ENCODE assay signal across 10 cellular contexts in genomic region chrX:71542411-71542810, GRCh38. TPM values are rescaled to one million over a fixed set of nuclear protein-coding genes. Genes with fewer than 3 reads are reported as not detected.
A peak's percentile ranks its signal among the peaks of the same experiment; 100 is the strongest.
DNase-seq lines count a peak whose midpoint lies in the region; ATAC-seq lines count a peak whose summit lies in the region.
"Had no signal": no experiment of that assay in that cellular context is flagged by ENCODE, and none has a peak within 500 bp of the region (broad histone marks: within the 10 kb centered on the region; RNA-seq: fewer than 3 reads in every experiment).

No MANE protein-coding gene starts in this region.

- no peaks in the 10 kb centered on the region for H3K27me3 ChIP-seq in right cardiac atrium (ENCODE audit: control insufficient read depth, insufficient read depth)

- H3K27ac ChIP-seq in right cardiac atrium (ENCODE audit: low read length) = no peak overlapping the region

- H3K4me3 ChIP-seq in right cardiac atrium (ENCODE audit: low read length) = no peak overlapping the region

- no peak overlapping the region for H3K27ac Mint-ChIP-seq in activated naive CD4-positive, alpha-beta T cell treated with anti-CD3 and anti-CD28 coated beads, Interleukin-2, amount 10 ng/mL, durations not matched to agents 7 days and 5 days
- H3K27ac Mint-ChIP-seq in effector memory CD8-positive, alpha-beta T cell = peak overlapping the region; percentile 39 to 81
- peak overlapping the region; percentile 43 for H3K27ac Mint-ChIP-seq in stimulated activated memory B cell treated with anti-CD40 and anti-IgM and Interleukin-4, amounts not matched to agents 10 μg/mL and 1 μg/mL and 100 μg/mL, for 72 hours

- H3K4me3 Mint-ChIP-seq in activated naive CD4-positive, alpha-beta T cell treated with anti-CD3 and anti-CD28 coated beads, Interleukin-2, amount 10 ng/mL, durations not matched to agents 7 days and 5 days = peak overlapping the region; percentile 10
- peak overlapping the region; percentile 69 to 99 for H3K4me3 Mint-ChIP-seq in effector memory CD8-positive, alpha-beta T cell
- peak overlapping the region; percentile 9 for H3K4me3 Mint-ChIP-seq in stimulated activated memory B cell treated with anti-CD40 and anti-IgM and Interleukin-4, amounts not matched to agents 10 μg/mL and 1 μg/mL and 100 μg/mL, for 72 hours

- H3K4me1 Mint-ChIP-seq in activated naive CD4-positive, alpha-beta T cell treated with anti-CD3 and anti-CD28 coated beads, Interleukin-2, amount 10 ng/mL, durations not matched to agents 7 days and 5 days = peaks cover 62% of the 10 kb centered on the region
- H3K4me1 Mint-ChIP-seq in effector memory CD8-positive, alpha-beta T cell (ENCODE audit: low read depth in 2 of 2) = peaks cover 22 to 48% of the 10 kb centered on the region in 2 donors
- peaks cover 36% of the 10 kb centered on the region for H3K4me1 Mint-ChIP-seq in stimulated activated memory B cell treated with anti-CD40 and anti-IgM and Interleukin-4, amounts not matched to agents 10 μg/mL and 1 μg/mL and 100 μg/mL, for 72 hours

- H3K9me3 Mint-ChIP-seq in activated naive CD4-positive, alpha-beta T cell treated with anti-CD3 and anti-CD28 coated beads, Interleukin-2, amount 10 ng/mL, durations not matched to agents 7 days and 5 days = no peaks in the 10 kb centered on the region
- no peaks in the 10 kb centered on the region for H3K9me3 Mint-ChIP-seq in effector memory CD8-positive, alpha-beta T cell
- no peaks in the 10 kb centered on the region for H3K9me3 Mint-ChIP-seq in stimulated activated memory B cell treated with anti-CD40 and anti-IgM and Interleukin-4, amounts not matched to agents 10 μg/mL and 1 μg/mL and 100 μg/mL, for 72 hours
- H3K9me3 Mint-ChIP-seq: memory B cell had no signal

- peaks cover 7% of the 10 kb centered on the region for H3K4me1 ChIP-seq in right cardiac atrium (ENCODE audit: control insufficient read depth, insufficient read depth, low read length)

- no peak for ATAC-seq in effector memory CD8-positive, alpha-beta T cell (replicated peaks)
- no peak for ATAC-seq in stimulated activated memory B cell treated with anti-CD40 and anti-IgM and Interleukin-4, amounts not matched to agents 10 μg/mL and 1 μg/mL and 100 μg/mL, for 72 hours
- no peak for ATAC-seq in HG02884 (IDR thresholded peaks at IDR 0.05; ENCODE audit: unreplicated experiment)
- no peak for ATAC-seq in GM18907 (IDR thresholded peaks at IDR 0.05; ENCODE audit: unreplicated experiment)
- no peak for ATAC-seq in right cardiac atrium

- 68% methylated on average over 1 of the region's 1 CpG for WGBS in right cardiac atrium

- CTCF ChIA-PET in activated naive CD4-positive, alpha-beta T cell treated with anti-CD3 and anti-CD28 coated beads, Interleukin-2, amount 10 ng/mL, durations not matched to agents 7 days and 5 days (lab: Charles Lee) = interaction anchor here (0.6 kb wide), 1 partner anchor 40 kb away, joined by 3 read pairs; no protein-coding TSS in a partner anchor

- no peaks in the 10 kb centered on the region for H3K9me3 ChIP-seq in right cardiac atrium (ENCODE audit: control insufficient read depth, low read length)

- no peaks in the 10 kb centered on the region for H3K27me3 Mint-ChIP-seq in activated naive CD4-positive, alpha-beta T cell treated with anti-CD3 and anti-CD28 coated beads, Interleukin-2, amount 10 ng/mL, durations not matched to agents 7 days and 5 days
- no peaks in the 10 kb centered on the region for H3K27me3 Mint-ChIP-seq in effector memory CD8-positive, alpha-beta T cell
- no peaks in the 10 kb centered on the region for H3K27me3 Mint-ChIP-seq in stimulated activated memory B cell treated with anti-CD40 and anti-IgM and Interleukin-4, amounts not matched to agents 10 μg/mL and 1 μg/mL and 100 μg/mL, for 72 hours
- H3K27me3 Mint-ChIP-seq: memory B cell had no signal

- H3K36me3 Mint-ChIP-seq in activated naive CD4-positive, alpha-beta T cell treated with anti-CD3 and anti-CD28 coated beads, Interleukin-2, amount 10 ng/mL, durations not matched to agents 7 days and 5 days = peaks cover 61% of the 10 kb centered on the region
- peaks cover 79% of the 10 kb centered on the region for H3K36me3 Mint-ChIP-seq in effector memory CD8-positive, alpha-beta T cell (ENCODE audit: insufficient read depth)
- H3K36me3 Mint-ChIP-seq in stimulated activated memory B cell treated with anti-CD40 and anti-IgM and Interleukin-4, amounts not matched to agents 10 μg/mL and 1 μg/mL and 100 μg/mL, for 72 hours = peaks cover 28% of the 10 kb centered on the region

- intact Hi-C loops in right cardiac atrium (cut with DNase I) = loop anchor here in 1 of 4 donors (10.0 kb wide), 1 partner anchor 68 kb away; no protein-coding TSS in a partner anchor

- DNase-seq in activated naive CD4-positive, alpha-beta T cell treated with anti-CD3 and anti-CD28 coated beads, Interleukin-2, amount 10 ng/mL, durations not matched to agents 7 days and 5 days = no peak
- no peak for DNase-seq in activated naive CD4-positive, alpha-beta T cell treated with anti-CD3 and anti-CD28 coated beads, Interleukin-2, amount 50 U/mL, for 16 hours
- DNase-seq in RKO (ENCODE audit: low spot score) (peak; percentile 20), right cardiac atrium (no peak)
- no peak for DNase-seq in effector memory CD8-positive, alpha-beta T cell
- DNase-seq: NCI-H2171 treated with DMSO at 0.1 percent for 48 hours had no signal

RNA-seq across cellular contexts. Expression of gene OGT, which starts 9.5 kb away (rescaled TPM):
- total RNA-seq in right cardiac atrium = 10 to 100 TPM; 67.8 to 94.4 (median 81.4) TPM
- polyA plus RNA-seq in right cardiac atrium = 30.3 TPM

RNA-seq across cellular contexts. Expression of gene GCNA, which starts 35.8 kb away (rescaled TPM):
- total RNA-seq in right cardiac atrium = 1 to 10 TPM; 1.4 to 2.0 (median 1.7) TPM
- polyA plus RNA-seq in right cardiac atrium = 0.81 TPM

Comparison
In these comparisons a context has a peak if more than half of its experiments do, and no peak if none do; other contexts are left out.
1. H3K4me3 Mint-ChIP-seq: peak in every context shown above with its lines; median percentile 84 in effector memory CD8-positive, alpha-beta T cell; 10 in activated naive CD4-positive, alpha-beta T cell treated with anti-CD3 and anti-CD28 coated beads, Interleukin-2, amount 10 ng/mL, durations not matched to agents 7 days and 5 days; 9 in stimulated activated memory B cell treated with anti-CD40 and anti-IgM and Interleukin-4, amounts not matched to agents 10 μg/mL and 1 μg/mL and 100 μg/mL, for 72 hours.